In genomic region chr9:15180124-15180523, GRCh38 we compare ENCODE assay signal across 1 cellular context.
TF ChIP-seq lines count a peak whose summit lies in the region.

No MANE protein-coding gene starts in this region.

TF ChIP-seq in GM12878, 131 proteins besides CTCF, POLR2A, EP300 and RAD21 (continued from another document):
- no peak for TF ChIP-seq ZBTB4 (CRISPR knock-in tag; IDR thresholded peaks at IDR 0.05)
- no peak for TF ChIP-seq IRF5 (IDR thresholded peaks at IDR 0.05; ENCODE audit: borderline replicate concordance)
- TF ChIP-seq GABPA (IDR thresholded peaks at IDR 0.05; ENCODE audit: low read depth), result no peak
- no peak for TF ChIP-seq NFXL1 (IDR thresholded peaks at IDR 0.05; ENCODE audit: borderline replicate concordance)
- peak; percentile 44 for TF ChIP-seq MEF2B (IDR thresholded peaks at IDR 0.05; ENCODE audit: partially characterized antibody, poor library complexity, severe bottlenecking)
- TF ChIP-seq, protein P1, sequence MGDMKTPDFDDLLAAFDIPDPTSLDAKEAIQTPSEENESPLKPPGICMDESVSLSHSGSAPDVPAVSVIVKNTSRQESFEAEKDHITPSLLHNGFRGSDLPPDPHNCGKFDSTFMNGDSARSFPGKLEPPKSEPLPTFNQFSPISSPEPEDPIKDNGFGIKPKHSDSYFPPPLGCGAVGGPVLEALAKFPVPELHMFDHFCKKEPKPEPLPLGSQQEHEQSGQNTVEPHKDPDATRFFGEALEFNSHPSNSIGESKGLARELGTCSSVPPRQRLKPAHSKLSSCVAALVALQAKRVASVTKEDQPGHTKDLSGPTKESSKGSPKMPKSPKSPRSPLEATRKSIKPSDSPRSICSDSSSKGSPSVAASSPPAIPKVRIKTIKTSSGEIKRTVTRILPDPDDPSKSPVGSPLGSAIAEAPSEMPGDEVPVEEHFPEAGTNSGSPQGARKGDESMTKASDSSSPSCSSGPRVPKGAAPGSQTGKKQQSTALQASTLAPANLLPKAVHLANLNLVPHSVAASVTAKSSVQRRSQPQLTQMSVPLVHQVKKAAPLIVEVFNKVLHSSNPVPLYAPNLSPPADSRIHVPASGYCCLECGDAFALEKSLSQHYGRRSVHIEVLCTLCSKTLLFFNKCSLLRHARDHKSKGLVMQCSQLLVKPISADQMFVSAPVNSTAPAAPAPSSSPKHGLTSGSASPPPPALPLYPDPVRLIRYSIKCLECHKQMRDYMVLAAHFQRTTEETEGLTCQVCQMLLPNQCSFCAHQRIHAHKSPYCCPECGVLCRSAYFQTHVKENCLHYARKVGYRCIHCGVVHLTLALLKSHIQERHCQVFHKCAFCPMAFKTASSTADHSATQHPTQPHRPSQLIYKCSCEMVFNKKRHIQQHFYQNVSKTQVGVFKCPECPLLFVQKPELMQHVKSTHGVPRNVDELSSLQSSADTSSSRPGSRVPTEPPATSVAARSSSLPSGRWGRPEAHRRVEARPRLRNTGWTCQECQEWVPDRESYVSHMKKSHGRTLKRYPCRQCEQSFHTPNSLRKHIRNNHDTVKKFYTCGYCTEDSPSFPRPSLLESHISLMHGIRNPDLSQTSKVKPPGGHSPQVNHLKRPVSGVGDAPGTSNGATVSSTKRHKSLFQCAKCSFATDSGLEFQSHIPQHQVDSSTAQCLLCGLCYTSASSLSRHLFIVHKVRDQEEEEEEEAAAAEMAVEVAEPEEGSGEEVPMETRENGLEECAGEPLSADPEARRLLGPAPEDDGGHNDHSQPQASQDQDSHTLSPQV (IDR thresholded peaks at IDR 0.05), result no peak
- 0 out of 2 replicates have a peak, but pooled peaks have one; percentile 6 for TF ChIP-seq RAD51 (IDR thresholded peaks at IDR 0.05)
- peak; percentile 12; the same call in 1 of the 2 replicates for TF ChIP-seq MEF2A (IDR thresholded peaks at IDR 0.05; ENCODE audit: insufficient read depth, low read depth, low read length)
- no peak for TF ChIP-seq REST (IDR thresholded peaks at IDR 0.05; ENCODE audit: low read depth, low read length)
